ENCODE assay signal across 8 cellular contexts in genomic region chr20:373171-373890, GRCh38. TPM values are rescaled to one million over a fixed set of nuclear protein-coding genes. Genes with fewer than 3 reads are reported as not detected.
A peak's percentile ranks its signal among the peaks of the same experiment; 100 is the strongest.
DNase-seq lines count a peak whose midpoint lies in the region; ATAC-seq and TF ChIP-seq lines count a peak whose summit lies in the region.

No MANE protein-coding gene starts in this region.

- H3K9me3 ChIP-seq in effector memory CD4-positive, alpha-beta T cell (ENCODE audit: control insufficient read depth, low read length): no peaks in the 10 kb centered on the region

- DNase-seq in H7 (peak; percentile 71), T1000 (lab: John Stamatoyannopoulos, UW) (peak; percentile 38), glomerular visceral epithelial cell (ENCODE audit: extremely low spot score) (peak; percentile 62), cerebellum (ENCODE audit: low spot score) (no peak)
- no peak for DNase-seq in activated CD8-positive, alpha-beta memory T cell treated with anti-CD3 and anti-CD28 coated beads, Interleukin-2, amount 50 U/mL, for 4 hours
- DNase-seq in effector memory CD4-positive, alpha-beta T cell: no peak

- no peak for ATAC-seq in GM18520 (IDR thresholded peaks at IDR 0.05; ENCODE audit: unreplicated experiment)

- H3K4me3 ChIP-seq in H7 (ENCODE audit: insufficient read depth, low read depth, low read length): no peak overlapping the region
- H3K4me3 ChIP-seq in effector memory CD4-positive, alpha-beta T cell (ENCODE audit: insufficient read depth, low read depth, low read length, poor library complexity, severe bottlenecking): no peak overlapping the region

- peaks cover 4% of the 10 kb centered on the region for H3K4me1 ChIP-seq in effector memory CD4-positive, alpha-beta T cell (ENCODE audit: control insufficient read depth, insufficient read depth, low read length, poor library complexity, severe bottlenecking)

- no peaks in the 10 kb centered on the region for H3K27me3 ChIP-seq in H7 (ENCODE audit: control insufficient read depth, insufficient read depth, low read length)
- H3K27me3 ChIP-seq in effector memory CD4-positive, alpha-beta T cell (replicated peaks; ENCODE audit: control insufficient read depth, insufficient read depth, low read length, poor library complexity, severe bottlenecking): no peaks in the 10 kb centered on the region

- no peaks in the 10 kb centered on the region for H3K36me3 ChIP-seq in H7 (replicated peaks; ENCODE audit: control insufficient read depth, insufficient read depth, low read length)
- no peaks in the 10 kb centered on the region for H3K36me3 ChIP-seq in effector memory CD4-positive, alpha-beta T cell (ENCODE audit: control insufficient read depth, insufficient read depth, low read length)

- no peak for TF ChIP-seq CTCF in 22Rv1 (IDR thresholded peaks at IDR 0.05)

- peak overlapping the region; percentile 99 for H3K27ac ChIP-seq in 22Rv1
- no peak overlapping the region for H3K27ac ChIP-seq in effector memory CD4-positive, alpha-beta T cell (ENCODE audit: insufficient read depth, low read length, poor library complexity, severe bottlenecking)

RNA-seq across cellular contexts. Expression of gene TRIB3, which starts 7.2 kb away (rescaled TPM):
- 11.7 and 17.6 TPM in 2 replicates for total RNA-seq in H7 (2014; rRNA removed; shearing (Covaris generic))
- total RNA-seq in cerebellum: 7.1 TPM

RNA-seq across cellular contexts. Expression of gene NRSN2, which starts 26.4 kb away (rescaled TPM):
- 31.6 and 48.5 TPM in 2 replicates for total RNA-seq in H7 (2014; rRNA removed; shearing (Covaris generic))
- 21.0 TPM for total RNA-seq in cerebellum

RNA-seq across cellular contexts. Expression of gene RBCK1, which starts 34.8 kb away (rescaled TPM):
- 53.9 and 61.9 TPM in 2 replicates for total RNA-seq in H7 (2014; rRNA removed; shearing (Covaris generic))
- total RNA-seq in cerebellum: 18.8 TPM

RNA-seq across cellular contexts. Expression of gene SOX12, which starts 48.0 kb away (rescaled TPM):
- 14.7 and 15.7 TPM in 2 replicates for total RNA-seq in H7 (2014; rRNA removed; shearing (Covaris generic))
- 8.5 TPM for total RNA-seq in cerebellum

Comparison
In these comparisons a context has a peak if more than half of its experiments do, and no peak if none do; other contexts are left out.
1. DNase-seq: peak in H7 (single experiment), T1000 (single experiment) and glomerular visceral epithelial cell (single experiment); none in cerebellum (single experiment), activated CD8-positive, alpha-beta memory T cell treated with anti-CD3 and anti-CD28 coated beads, Interleukin-2, amount 50 U/mL, for 4 hours (single experiment) and effector memory CD4-positive, alpha-beta T cell (0 of 3).